34 cellular contexts compared by ENCODE assay signal in the genomic region with DNA sequence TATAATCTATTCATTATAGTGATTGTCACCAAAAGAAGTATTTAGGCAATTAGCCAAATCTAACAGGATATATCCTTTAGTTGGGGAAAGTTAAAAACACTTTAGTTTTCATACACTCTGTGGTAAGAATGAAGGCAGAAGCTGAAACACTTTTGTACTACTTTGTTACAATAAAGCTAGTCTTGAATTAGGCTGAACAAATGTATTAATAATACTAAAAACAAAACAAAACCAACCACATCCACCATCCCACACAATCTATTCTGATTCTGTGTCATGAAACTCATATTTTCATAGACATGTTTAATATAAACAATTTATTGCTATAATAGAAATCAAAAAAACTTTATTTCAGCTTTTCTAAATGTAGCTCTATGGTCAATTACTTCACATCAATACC.
"Had no signal": no experiment of that assay in that cellular context is flagged by ENCODE, and none has a peak within 500 bp of the region (broad histone marks: within the 10 kb centered on the region; RNA-seq: fewer than 3 reads in every experiment).

No MANE protein-coding gene starts in this region.

- DNase-seq: activated CD4-positive, alpha-beta memory T cell treated with anti-CD3 and anti-CD28 coated beads for 36 hours; activated CD4-positive, alpha-beta T cell treated with anti-CD3 and anti-CD28 coated beads, Interleukin-2, amount 10 ng/mL, durations not matched to agents 24 days and 14 days; activated CD4-positive, CD25-positive, alpha-beta regulatory T cell treated with anti-CD3 and anti-CD28 coated beads, Interleukin-2, amount 50 U/mL, for 72 hours; activated CD8-positive, alpha-beta memory T cell treated with anti-CD3 and anti-CD28 coated beads, Interleukin-2, amount 50 U/mL, for 4 hours; activated effector memory CD4-positive, alpha-beta T cell treated with anti-CD3 and anti-CD28 coated beads, Interleukin-2, amount 50 U/mL, for 16 hours; activated naive CD4-positive, alpha-beta T cell treated with anti-CD3 and anti-CD28 coated beads for 36 hours; activated naive CD8-positive, alpha-beta T cell treated with anti-CD3 and anti-CD28 coated beads for 36 hours; activated T-cell treated with anti-CD3 and anti-CD28 coated beads, Interleukin-2, amount 50 U/mL, for 1 hour; adrenal gland; aorta; body of pancreas; cerebellar nuclear complex; colonic mucosa; effector memory CD4-positive, alpha-beta T cell; foreskin melanocyte; glutamatergic neuron; left colon; naive B cell; nephron progenitor cell; ovary; retina; stimulated activated CD4-positive, alpha-beta T cell treated with anti-CD3 and anti-CD28 coated beads, Interleukin-12 subunit alpha, Interleukin-12 subunit beta, amount 100 ng/mL, for 4 hours; stimulated activated CD4-positive, alpha-beta T cell treated with anti-CD3 and anti-CD28 coated beads, Interleukin-4, amount 100 ng/mL, for 1 hour; stimulated activated naive CD8-positive, alpha-beta T cell treated with anti-CD3 and anti-CD28 coated beads, Interleukin-15, amount 100 ng/mL, for 72 hours; substantia nigra; T-helper 17 cell; T1000; upper lobe of left lung had no signal

- H3K27ac ChIP-seq: adrenal gland, body of pancreas, cardiac muscle cell, colonic mucosa, ovary, prostate gland, skin epidermis, upper lobe of left lung, vagina had no signal

- H3K36me3 ChIP-seq: adrenal gland, cardiac muscle cell, colonic mucosa, ovary, prostate gland, upper lobe of left lung, vagina had no signal

- H3K4me1 ChIP-seq: adrenal gland, body of pancreas, colonic mucosa, prostate gland, upper lobe of left lung, vagina had no signal

- H3K27me3 ChIP-seq: adrenal gland, body of pancreas, cardiac muscle cell, colonic mucosa, ovary, upper lobe of left lung, vagina had no signal

- FAIRE-seq: islet of Langerhans had no signal

- H3K9me3 ChIP-seq: adrenal gland, body of pancreas, colonic mucosa, ovary, prostate gland, upper lobe of left lung, vagina had no signal

- ATAC-seq: body of pancreas; left colon; sciatic nerve; stimulated activated naive CD8-positive, alpha-beta T cell treated with anti-CD3 and anti-CD28 coated beads, Interleukin-15, amount 100 ng/mL, for 72 hours; T-helper 17 cell had no signal

- H3K4me3 ChIP-seq: adrenal gland, body of pancreas, cardiac muscle cell, colonic mucosa, ovary, prostate gland, skin epidermis, upper lobe of left lung, vagina had no signal
